In genomic region chr16:30445149-30445407, GRCh38 we compare ENCODE assay signal across 8 cellular contexts. TPM values are rescaled to one million over a fixed set of nuclear protein-coding genes. Genes with fewer than 3 reads are reported as not detected.
DNase-seq lines count a peak whose midpoint lies in the region; ATAC-seq, FAIRE-seq and TF ChIP-seq lines count a peak whose summit lies in the region.

No MANE protein-coding gene starts in this region.

- H3K4me1 ChIP-seq in Panc1 (ENCODE audit: control insufficient read depth, insufficient read depth, low read length) (peaks cover 14% of the 10 kb centered on the region), small intestine (ENCODE audit: control insufficient read depth in 2 of 2, insufficient read depth in 1 of 2, low read depth in 1 of 2, low read length in 1 of 2) (peaks cover 0 to 15% of the 10 kb centered on the region in 2 donors)

- H3K36me3 ChIP-seq in Panc1 (ENCODE audit: control insufficient read depth, insufficient read depth, low read length) = 0 out of 2 replicates have a peak, but pooled peaks cover 5% of the 10 kb centered on the region
- H3K36me3 ChIP-seq in small intestine (ENCODE audit: control insufficient read depth in 2 of 2, insufficient read depth in 2 of 2, low read length in 2 of 2) = no peaks in the 10 kb centered on the region

- in situ Hi-C loops in Panc1 (cut with HindIII; ENCODE audit: low pct_unique_long_range_greater_than_20kb, low sequenced_read_pairs) = no loop called here

- peak overlapping the region; percentile 74 to 82 for H3K4me3 ChIP-seq in Panc1 (ENCODE audit: low read depth in 2 of 2, low read length in 2 of 2)
- peak overlapping the region; percentile 76 for H3K4me3 ChIP-seq in fibroblast of pulmonary artery (replicated peaks; ENCODE audit: low read depth, low read length)
- H3K4me3 ChIP-seq in small intestine (ENCODE audit: low read depth in 1 of 2, low read length in 2 of 2) = peak overlapping the region; percentile 85 to 88

- intact Hi-C loops in Panc1 (cut with micrococcal nuclease; ENCODE audit: unreplicated experiment) (loop anchor here (10.0 kb wide), 1 partner anchor 80 kb away; the partner anchor contains the start of gene ZNF768), head of caudate nucleus (cut with DNase I) (loop anchor here (5.0 kb wide), 1 partner anchor 82 kb away; the partner anchor contains the start of gene ZNF768)

- 18 to 31% (median 22%) methylated on average over 11 of the region's 11 CpGs for WGBS in small intestine, 3 donors

- peak overlapping the region; percentile 86 for H3K27ac ChIP-seq in Panc1 (ENCODE audit: low read length)
- H3K27ac ChIP-seq in small intestine (ENCODE audit: low read depth in 1 of 2, low read length in 1 of 2) = peak overlapping the region; percentile 89 to 97

- no peak for DNase-seq in Panc1 (ENCODE audit: low read depth, low spot score)
- no peak for DNase-seq in fibroblast of pulmonary artery (ENCODE audit: low read depth)
- no peak for DNase-seq in small intestine
- no peak for DNase-seq in T-helper 9 cell
- DNase-seq in NCI-H1436 (lab: John Stamatoyannopoulos, UW) = no peak
- no peak for DNase-seq in head of caudate nucleus
- DNase-seq in activated effector memory CD4-positive, alpha-beta T cell treated with Interleukin-2 at 50 U/mL for 16 hours = no peak

- H3K27me3 ChIP-seq in Panc1 (ENCODE audit: control insufficient read depth, insufficient read depth, low read length) = no peaks in the 10 kb centered on the region
- H3K27me3 ChIP-seq in small intestine (ENCODE audit: control insufficient read depth in 2 of 2, insufficient read depth in 2 of 2, low read length in 2 of 2) = no peaks in the 10 kb centered on the region

- CTCF ChIA-PET in Panc1 (lab: Charles Lee) = interaction anchor here (0.6 kb wide), 1 partner anchor 355 kb away, joined by 7 read pairs; no protein-coding TSS in a partner anchor

- BruUV-seq in Panc1 (replicated peaks; lab: Mats Ljungman, UMichigan) = no TSS peak

- no peaks in the 10 kb centered on the region for H3K9me3 ChIP-seq in Panc1 (ENCODE audit: control insufficient read depth, insufficient read depth, low read depth, low read length)
- H3K9me3 ChIP-seq in small intestine (ENCODE audit: control insufficient read depth, low read depth) = no peaks in the 10 kb centered on the region

- TF ChIP-seq CTCF in Panc1 (IDR thresholded peaks at IDR 0.05) (no peak), fibroblast of pulmonary artery (IDR thresholded peaks at IDR 0.05; ENCODE audit: low read length, missing control alignments) (no peak)

- ATAC-seq in GM21515 (IDR thresholded peaks at IDR 0.05; ENCODE audit: unreplicated experiment) (peak; percentile 11), Panc1 (no peak; the same call in 1 of the 2 replicates)

- POLR2A ChIA-PET in Panc1 (lab: Charles Lee) = no interaction called here

- FAIRE-seq in small intestine (lab: Jason Lieb, UNC) = no peak

RNA-seq across cellular contexts. Expression of gene SEPHS2, which starts 0.6 kb away (rescaled TPM):
- total RNA-seq in Panc1 (2021; ENCODE audit: unreplicated experiment) = 68.5 TPM
- polyA plus RNA-seq in Panc1 (2012; ENCODE audit: insufficient read length) = 57.5 TPM
- 100 to 1,000 TPM in 2 of 3 donors, 10 to 100 TPM in 1; 76.9 to 349 (median 231) TPM for polyA plus RNA-seq in small intestine

RNA-seq across cellular contexts. Expression of gene DCTPP1, which starts 15.2 kb away (rescaled TPM):
- 120 TPM for total RNA-seq in Panc1 (2021; ENCODE audit: unreplicated experiment)
- polyA plus RNA-seq in Panc1 (2012; ENCODE audit: insufficient read length) = 162 TPM
- 100 to 1,000 TPM in 1 of 3 donors, 10 to 100 TPM in 2; 58.4 to 116 (median 59.5) TPM for polyA plus RNA-seq in small intestine

RNA-seq across cellular contexts. Expression of gene ITGAL, which starts 27.5 kb away (rescaled TPM):
- 0.54 TPM for total RNA-seq in Panc1 (2021; ENCODE audit: unreplicated experiment)
- polyA plus RNA-seq in Panc1 (2012; ENCODE audit: insufficient read length) = not detected
- polyA plus RNA-seq in small intestine = 1 to 10 TPM; 1.1 to 2.8 (median 2.4) TPM

RNA-seq across cellular contexts. Expression of gene ZNF771, which starts 37.7 kb away (rescaled TPM):
- 14.4 TPM for total RNA-seq in Panc1 (2021; ENCODE audit: unreplicated experiment)
- 20.9 TPM for polyA plus RNA-seq in Panc1 (2012; ENCODE audit: insufficient read length)
- polyA plus RNA-seq in small intestine = 1 to 10 TPM; 2.5 to 5.3 (median 3.2) TPM

RNA-seq across cellular contexts. Expression of gene ZNF48, which starts 49.9 kb away (rescaled TPM):
- total RNA-seq in Panc1 (2021; ENCODE audit: unreplicated experiment) = 16.6 TPM
- 17.6 TPM for polyA plus RNA-seq in Panc1 (2012; ENCODE audit: insufficient read length)
- 1 to 10 TPM; 1.6 to 7.0 (median 1.8) TPM for polyA plus RNA-seq in small intestine
